ENCODE assay signal across 1 cellular context in the genomic region with DNA sequence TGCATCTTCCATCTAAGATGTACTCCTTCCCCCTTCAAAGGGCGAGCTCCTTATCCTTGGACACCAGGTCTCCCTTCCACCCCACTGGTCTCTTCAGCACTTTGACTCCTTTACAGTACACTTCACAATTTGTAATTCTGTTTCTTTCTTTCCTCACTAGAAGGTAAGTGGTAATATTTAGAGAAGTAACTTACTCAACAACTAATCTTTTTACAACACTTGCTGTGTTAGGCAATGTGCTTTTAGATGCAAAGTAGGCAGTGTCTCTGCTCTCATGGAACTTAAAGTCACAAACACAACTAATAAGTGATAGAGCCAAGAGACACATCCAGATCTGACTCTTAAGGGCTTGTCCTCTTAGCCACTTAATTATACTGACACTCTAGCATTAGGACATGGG.
TF ChIP-seq lines count a peak whose summit lies in the region.

No MANE protein-coding gene starts in this region.

TF ChIP-seq in H1, 55 proteins besides CTCF, POLR2A, EP300 and RAD21 (continued from another document):
- TF ChIP-seq RBBP5 (IDR thresholded peaks at IDR 0.05; ENCODE audit: borderline replicate concordance, low read depth, low read length) (no peak), SP4 (IDR thresholded peaks at IDR 0.05; ENCODE audit: low read length) (no peak)
TF ChIP-seq in H1: peak in this region for 0.
